2 cellular contexts compared by ENCODE assay signal in genomic region chr9:113238859-113239231, GRCh38.
A peak's percentile ranks its signal among the peaks of the same experiment; 100 is the strongest.
TF ChIP-seq lines count a peak whose summit lies in the region.

No MANE protein-coding gene starts in this region.

TF ChIP-seq in liver, 16 proteins besides CTCF, POLR2A, EP300 and RAD21:
- no peak for TF ChIP-seq TAF1 (conservative IDR thresholded peaks at IDR 0.05)
- TF ChIP-seq FOXA2 (IDR thresholded peaks at IDR 0.05) = no peak
- TF ChIP-seq GABPA (IDR thresholded peaks at IDR 0.05 in 1 of 2, conservative IDR thresholded peaks at IDR 0.05 in 1 of 2) = peak in 1 of 2 donors; percentile 23
- TF ChIP-seq YY1 (IDR thresholded peaks at IDR 0.05) = peak; percentile 40
- no peak for TF ChIP-seq FOXA1 (IDR thresholded peaks at IDR 0.05)
- peak; percentile 62 to 66 for TF ChIP-seq HNF4A (conservative IDR thresholded peaks at IDR 0.05)
- no peak for TF ChIP-seq ZBTB33 (IDR thresholded peaks at IDR 0.05)
- TF ChIP-seq MAX (IDR thresholded peaks at IDR 0.05) = no peak
- no peak for TF ChIP-seq ATF3 (IDR thresholded peaks at IDR 0.05)
- no peak for TF ChIP-seq EGR1 (IDR thresholded peaks at IDR 0.05; ENCODE audit: low read depth in 2 of 2)
- peak; percentile 5 for TF ChIP-seq NR2F2 (IDR thresholded peaks at IDR 0.05)
- TF ChIP-seq SP1 (IDR thresholded peaks at IDR 0.05) = peak; percentile 63
- TF ChIP-seq RXRA (IDR thresholded peaks at IDR 0.05) = peak; percentile 50 to 58
- no peak for TF ChIP-seq REST (IDR thresholded peaks at IDR 0.05)
- TF ChIP-seq HNF4G (IDR thresholded peaks at IDR 0.05) = peak; percentile 33
- no peak for TF ChIP-seq JUND (IDR thresholded peaks at IDR 0.05)

TF ChIP-seq in HepG2, 621 proteins besides CTCF, POLR2A, EP300 and RAD21:
- TF ChIP-seq SOX6 (IDR thresholded peaks at IDR 0.05) (no peak), SOX6 (CRISPR knock-in tag; IDR thresholded peaks at IDR 0.05) (no peak)
TF ChIP-seq in HepG2: peak in this region for 0.
